14 cellular contexts compared by ENCODE assay signal in genomic region chr7:30202671-30203070, GRCh38.
"Had no signal": no experiment of that assay in that cellular context is flagged by ENCODE, and none has a peak within 500 bp of the region (broad histone marks: within the 10 kb centered on the region; RNA-seq: fewer than 3 reads in every experiment).

No MANE protein-coding gene starts in this region.

- ATAC-seq: left cardiac atrium; left ventricle myocardium superior; naive thymus-derived CD4-positive, alpha-beta T cell; sciatic nerve had no signal

- H3K4me3 ChIP-seq: dorsolateral prefrontal cortex, lung, skin epidermis had no signal

- H3K4me3 Mint-ChIP-seq: naive thymus-derived CD4-positive, alpha-beta T cell had no signal

- H3K27ac Mint-ChIP-seq: naive thymus-derived CD4-positive, alpha-beta T cell had no signal

- H3K36me3 Mint-ChIP-seq: naive thymus-derived CD4-positive, alpha-beta T cell had no signal

- DNase-seq: cortex of kidney; dorsolateral prefrontal cortex; effector CD8-positive, alpha-beta T cell; kidney; left cardiac atrium; left ventricle myocardium superior; naive thymus-derived CD4-positive, alpha-beta T cell; posterior cingulate gyrus; stimulated activated CD4-positive, alpha-beta T cell treated with anti-CD3 and anti-CD28 coated beads, Interleukin-2, amount 100 ng/mL, for 24 hours; stimulated activated naive CD4-positive, alpha-beta T cell treated with Interleukin-2 at 50 U/mL for 16 hours; trophoblast cell had no signal
